In the genomic region with DNA sequence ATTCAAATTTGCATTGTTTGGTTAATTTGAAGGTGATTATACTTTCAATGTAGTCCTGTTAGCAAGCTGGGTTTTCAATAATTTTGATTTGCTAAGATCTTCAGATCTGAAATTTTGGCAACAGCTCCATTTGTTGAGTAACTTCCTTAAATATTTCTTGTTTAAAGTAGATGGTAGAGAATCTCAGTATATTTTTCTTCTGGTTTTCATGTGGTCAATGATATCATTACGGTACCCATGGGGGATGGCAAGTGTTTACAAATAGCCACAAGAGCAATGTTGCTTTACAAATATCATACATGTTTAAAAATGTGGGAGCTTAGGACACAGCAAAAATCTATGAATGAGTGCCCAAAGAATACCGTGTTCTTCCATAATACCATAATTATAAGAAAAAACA, we compare ENCODE assay signal across 19 cellular contexts.
DNase-seq lines count a peak whose midpoint lies in the region; ATAC-seq and TF ChIP-seq lines count a peak whose summit lies in the region.
"Had no signal": no experiment of that assay in that cellular context is flagged by ENCODE, and none has a peak within 500 bp of the region (broad histone marks: within the 10 kb centered on the region; RNA-seq: fewer than 3 reads in every experiment).

No MANE protein-coding gene starts in this region.

- TF ChIP-seq CTCF in AG10803 (conservative IDR thresholded peaks at IDR 0.05; ENCODE audit: low read length) (no peak), IMR-90 (conservative IDR thresholded peaks at IDR 0.05; ENCODE audit: low read depth, low read length) (no peak), fibroblast of the aortic adventitia (IDR thresholded peaks at IDR 0.05; ENCODE audit: insufficient read depth, low read length) (no peak), type B pancreatic cell (conservative IDR thresholded peaks at IDR 0.05) (no peak), right atrium auricular region (IDR thresholded peaks at IDR 0.05) (no peak)

- no peaks in the 10 kb centered on the region for H4K20me1 ChIP-seq in IMR-90 (ENCODE audit: insufficient read depth, low read length)

- no peaks in the 10 kb centered on the region for H3K79me1 ChIP-seq in IMR-90 (ENCODE audit: low read depth in 1 of 2, low read length in 2 of 2)

- no peak overlapping the region for H3K4ac ChIP-seq in IMR-90 (ENCODE audit: low read depth, low read length)

- H4K91ac ChIP-seq in IMR-90 (ENCODE audit: insufficient read depth, low read depth, low read length), result no peak overlapping the region

- no peak overlapping the region for H2AFZ ChIP-seq in IMR-90 (replicated peaks; ENCODE audit: low read length, poor library complexity)

- H3K4me3 Mint-ChIP-seq in type B pancreatic cell, result no peak overlapping the region
- H3K4me3 Mint-ChIP-seq: B cell; CD8-positive, alpha-beta T cell had no signal

- H3K14ac ChIP-seq in IMR-90 (replicated peaks; ENCODE audit: low read depth, low read length), result no peak overlapping the region

- no CpG with 5 or more reads among the region's 2 CpGs for WGBS in IMR-90 (ENCODE audit: extremely low coverage in 2 of 2, insufficient read length in 1 of 2), 2 experiments

- H2AK9ac ChIP-seq in IMR-90 (replicated peaks; ENCODE audit: low read depth, low read length, poor library complexity), result no peak overlapping the region

- no peak overlapping the region for H3K9ac ChIP-seq in IMR-90 (ENCODE audit: low read depth, low read length)
- H3K9ac ChIP-seq: GM23248 had no signal

- H3K36me3 Mint-ChIP-seq in type B pancreatic cell, result no peaks in the 10 kb centered on the region
- H3K36me3 Mint-ChIP-seq: CD8-positive, alpha-beta T cell had no signal

- H3K23ac ChIP-seq in IMR-90 (ENCODE audit: low read depth, low read length), result no peak overlapping the region

- TF ChIP-seq RAD21 in IMR-90 (IDR thresholded peaks at IDR 0.05; ENCODE audit: low read length), result no peak

- H2BK20ac ChIP-seq in IMR-90 (ENCODE audit: low read depth, low read length), result no peak overlapping the region

- DNase-seq in AG10803 (ENCODE audit: low read depth) (peak; percentile 19), IMR-90 (peak; percentile 35), fibroblast of gingiva (ENCODE audit: low read depth) (peak; percentile 52), fibroblast of the aortic adventitia (ENCODE audit: low read depth) (peak; percentile 26), hypothalamus (lab: John Stamatoyannopoulos, UW) (no peak), type B pancreatic cell (ENCODE audit: extremely low spot score, unreplicated experiment) (no peak), right atrium auricular region (ENCODE audit: low spot score) (no peak)
- DNase-seq: 8988T; ACHN; C1 segment of cervical spinal cord; CD8-positive, alpha-beta T cell; COR-L47; DMS153; DND-41; GM23248 had no signal

- H3K4me1 Mint-ChIP-seq in type B pancreatic cell (ENCODE audit: unreplicated experiment), result peaks cover 5% of the 10 kb centered on the region
- H3K4me1 Mint-ChIP-seq: B cell had no signal

- no peak overlapping the region for H3K18ac ChIP-seq in IMR-90 (ENCODE audit: low read depth, low read length)

- no peaks in the 10 kb centered on the region for H3K9me1 ChIP-seq in IMR-90 (ENCODE audit: insufficient read depth, low read length)

- H3K4me1 ChIP-seq in IMR-90 (ENCODE audit: control insufficient read depth, insufficient read depth, low read length), result peaks cover 2% of the 10 kb centered on the region; the same call in 1 of the 2 replicates
- H3K4me1 ChIP-seq in right atrium auricular region, result no peaks in the 10 kb centered on the region

- no peak overlapping the region for H2AK5ac ChIP-seq in IMR-90 (ENCODE audit: low read depth, low read length)

- POLR2A ChIA-PET in IMR-90 (lab: Charles Lee; ENCODE audit: unreplicated experiment), result no interaction called here

- no peak overlapping the region for H4K5ac ChIP-seq in IMR-90 (ENCODE audit: low read depth, low read length)

- no peaks in the 10 kb centered on the region for H3K27me3 Mint-ChIP-seq in type B pancreatic cell
- H3K27me3 Mint-ChIP-seq: B cell had no signal

- no peaks in the 10 kb centered on the region for H3K27me3 ChIP-seq in IMR-90 (ENCODE audit: control insufficient read depth, insufficient read depth, low read length)
- H3K27me3 ChIP-seq in right atrium auricular region, result no peaks in the 10 kb centered on the region

- CTCF ChIA-PET in IMR-90 (lab: Yijun Ruan, JAX), result interaction anchor here (0.5 kb wide), 1 partner anchor 1294 kb away, joined by 3 read pairs; no protein-coding TSS in a partner anchor

- no peaks in the 10 kb centered on the region for H3K9me3 ChIP-seq in IMR-90 (ENCODE audit: control insufficient read depth, insufficient read depth, low read length)
- H3K9me3 ChIP-seq in right atrium auricular region, result no peaks in the 10 kb centered on the region

- H3K4me3 ChIP-seq in AG10803 (ENCODE audit: low read length) (no peak overlapping the region), IMR-90 (ENCODE audit: insufficient read depth, low read depth, low read length) (no peak overlapping the region), fibroblast of the aortic adventitia (ENCODE audit: low read depth, low read length) (no peak overlapping the region), right atrium auricular region (no peak overlapping the region)
- H3K4me3 ChIP-seq: GM12878, GM23248 had no signal

- H2BK15ac ChIP-seq in IMR-90 (ENCODE audit: low read depth, low read length), result no peak overlapping the region

- intact Hi-C loops in IMR-90 (cut with micrococcal nuclease), result no loop called here

- no peak for TF ChIP-seq POLR2A in IMR-90 (IDR thresholded peaks at IDR 0.05; ENCODE audit: low read depth, low read length)

- H3K4me2 ChIP-seq in IMR-90 (ENCODE audit: low read depth, low read length), result no peak overlapping the region

- BruUV-seq in IMR-90 (replicated peaks; lab: Mats Ljungman, UMichigan), result no TSS peak

- ATAC-seq in IMR-90 (ENCODE audit: low read depth) (no peak; the same call in 1 of the 2 replicates), HG03432 (IDR thresholded peaks at IDR 0.05; ENCODE audit: unreplicated experiment) (no peak)
- ATAC-seq: CD8-positive, alpha-beta T cell; GM12878; HepG2 had no signal

- H2BK120ac ChIP-seq in IMR-90 (ENCODE audit: low read depth, low read length), result no peak overlapping the region

- H3K27ac ChIP-seq in IMR-90 (ENCODE audit: insufficient read depth, low read length), result no peak overlapping the region
- no peak overlapping the region for H3K27ac ChIP-seq in right atrium auricular region
- H3K27ac ChIP-seq: GM23248 had no signal

- in situ Hi-C loops in IMR-90 (cut with MboI; ENCODE audit: low sequenced_read_pairs), result no loop called here

- H4K8ac ChIP-seq in IMR-90 (ENCODE audit: low read depth in 2 of 2, low read length in 2 of 2), result no peak overlapping the region

- dilution Hi-C loops in IMR-90 (cut with HindIII; ENCODE audit: low sequenced_read_pairs, unreplicated experiment), result no loop called here

- H3K56ac ChIP-seq in IMR-90 (ENCODE audit: extremely low read depth, insufficient read depth, low read length), result no peak overlapping the region

- H3K27ac Mint-ChIP-seq in type B pancreatic cell, result no peak overlapping the region
- H3K27ac Mint-ChIP-seq: B cell; CD8-positive, alpha-beta T cell had no signal

- H3K36me3 ChIP-seq in IMR-90 (ENCODE audit: control insufficient read depth, insufficient read depth, low read length) (no peaks in the 10 kb centered on the region), right atrium auricular region (no peaks in the 10 kb centered on the region)

- no peak overlapping the region for H2BK5ac ChIP-seq in IMR-90 (ENCODE audit: low read depth, low read length, poor library complexity, severe bottlenecking)

- no peaks in the 10 kb centered on the region for H3K9me3 Mint-ChIP-seq in type B pancreatic cell
- H3K9me3 Mint-ChIP-seq: CD8-positive, alpha-beta T cell had no signal

TF ChIP-seq in IMR-90, 13 proteins besides CTCF, POLR2A, EP300 and RAD21:
- TF ChIP-seq RCOR1 (IDR thresholded peaks at IDR 0.05; ENCODE audit: insufficient replicate concordance, low read length), result no peak
- TF ChIP-seq MXI1 (IDR thresholded peaks at IDR 0.05; ENCODE audit: borderline replicate concordance, low read depth, low read length), result no peak
- no peak for TF ChIP-seq CEBPB (IDR thresholded peaks at IDR 0.05; ENCODE audit: low read depth, low read length)
- no peak for TF ChIP-seq SMC3 (IDR thresholded peaks at IDR 0.05; ENCODE audit: low read depth, low read length)
- TF ChIP-seq RFX5 (IDR thresholded peaks at IDR 0.05; ENCODE audit: low read depth, low read length), result no peak
- no peak for TF ChIP-seq BHLHE40 (IDR thresholded peaks at IDR 0.05; ENCODE audit: low read depth, low read length)
- TF ChIP-seq MAFK (IDR thresholded peaks at IDR 0.05; ENCODE audit: low read depth, low read length), result no peak
- no peak for TF ChIP-seq CHD1 (IDR thresholded peaks at IDR 0.05; ENCODE audit: low read depth, low read length)
- TF ChIP-seq NFE2L2 (IDR thresholded peaks at IDR 0.05; ENCODE audit: low read depth, low read length), result no peak
- no peak for TF ChIP-seq USF2 (IDR thresholded peaks at IDR 0.05; ENCODE audit: low read depth, low read length)
- TF ChIP-seq FOS (IDR thresholded peaks at IDR 0.05; ENCODE audit: low read depth, low read length), result no peak
- TF ChIP-seq, protein P1, sequence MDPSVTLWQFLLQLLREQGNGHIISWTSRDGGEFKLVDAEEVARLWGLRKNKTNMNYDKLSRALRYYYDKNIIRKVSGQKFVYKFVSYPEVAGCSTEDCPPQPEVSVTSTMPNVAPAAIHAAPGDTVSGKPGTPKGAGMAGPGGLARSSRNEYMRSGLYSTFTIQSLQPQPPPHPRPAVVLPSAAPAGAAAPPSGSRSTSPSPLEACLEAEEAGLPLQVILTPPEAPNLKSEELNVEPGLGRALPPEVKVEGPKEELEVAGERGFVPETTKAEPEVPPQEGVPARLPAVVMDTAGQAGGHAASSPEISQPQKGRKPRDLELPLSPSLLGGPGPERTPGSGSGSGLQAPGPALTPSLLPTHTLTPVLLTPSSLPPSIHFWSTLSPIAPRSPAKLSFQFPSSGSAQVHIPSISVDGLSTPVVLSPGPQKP (IDR thresholded peaks at IDR 0.05; ENCODE audit: borderline replicate concordance, low read depth, low read length), result no peak
- TF ChIP-seq MAZ (IDR thresholded peaks at IDR 0.05; ENCODE audit: borderline replicate concordance, low read depth, low read length), result no peak

Comparison
In these comparisons a context has a peak if more than half of its experiments do, and no peak if none do; other contexts are left out.
1. DNase-seq: peak in AG10803 (single experiment), IMR-90 (single experiment), fibroblast of gingiva (single experiment) and fibroblast of the aortic adventitia (single experiment); none in hypothalamus (0 of 51), type B pancreatic cell (single experiment) and right atrium auricular region (single experiment).